Comparison of ENCODE assay signal across 24 cellular contexts in genomic region chr13:81907973-81908372, GRCh38.
DNase-seq lines count a peak whose midpoint lies in the region; ATAC-seq and TF ChIP-seq lines count a peak whose summit lies in the region.
"Had no signal": no experiment of that assay in that cellular context is flagged by ENCODE, and none has a peak within 500 bp of the region (broad histone marks: within the 10 kb centered on the region; RNA-seq: fewer than 3 reads in every experiment).

No MANE protein-coding gene starts in this region.

- H3K36me3 Mint-ChIP-seq in GM23338 (ENCODE audit: low read depth) (no peaks in the 10 kb centered on the region), progenitor cell of endocrine pancreas (ENCODE audit: insufficient read depth) (peaks cover 8% of the 10 kb centered on the region)
- H3K36me3 Mint-ChIP-seq: CD14-positive monocyte; CD4-positive, alpha-beta memory T cell; CD4-positive, CD25-positive, alpha-beta regulatory T cell; CD8-positive, alpha-beta memory T cell had no signal

- H3F3A ChIP-seq in GM23338 (replicated peaks; ENCODE audit: low read depth), result no peaks in the 10 kb centered on the region
- no peaks in the 10 kb centered on the region for H3F3A ChIP-seq in PC-3 (ENCODE audit: low read length, unreplicated experiment)

- TF ChIP-seq CTCF in GM23338 (conservative IDR thresholded peaks at IDR 0.05; ENCODE audit: low read depth in 2 of 2) (no peak), epithelial cell of esophagus (IDR thresholded peaks at IDR 0.05; ENCODE audit: insufficient read depth, low read depth, low read length, missing control alignments) (no peak), progenitor cell of endocrine pancreas (IDR thresholded peaks at IDR 0.05; ENCODE audit: unreplicated experiment) (no peak), PC-3 (conservative IDR thresholded peaks at IDR 0.05; ENCODE audit: low read depth, low read length) (no peak)

- H3K27ac Mint-ChIP-seq in GM23338 (no peak overlapping the region), progenitor cell of endocrine pancreas (peak overlapping the region; percentile 83)
- H3K27ac Mint-ChIP-seq: CD14-positive monocyte; CD4-positive, alpha-beta memory T cell; CD4-positive, CD25-positive, alpha-beta regulatory T cell; CD8-positive, alpha-beta memory T cell had no signal

- H3K9me3 Mint-ChIP-seq in GM23338, result no peaks in the 10 kb centered on the region
- H3K9me3 Mint-ChIP-seq in progenitor cell of endocrine pancreas (ENCODE audit: low read depth), result peaks cover 5% of the 10 kb centered on the region

- peak overlapping the region; percentile 43; the same call in 1 of the 2 replicates for H2AFZ ChIP-seq in GM23338
- H2AFZ ChIP-seq in PC-3 (ENCODE audit: low read length), result no peak overlapping the region

- H3K27me3 Mint-ChIP-seq in GM23338 (ENCODE audit: insufficient read depth, low read depth, poor library complexity), result peaks cover 1% of the 10 kb centered on the region
- H3K27me3 Mint-ChIP-seq in progenitor cell of endocrine pancreas, result no peaks in the 10 kb centered on the region
- H3K27me3 Mint-ChIP-seq: CD4-positive, alpha-beta memory T cell; CD4-positive, CD25-positive, alpha-beta regulatory T cell; CD8-positive, alpha-beta memory T cell had no signal

- H3K4me3 ChIP-seq in GM23338 (no peak overlapping the region), epithelial cell of esophagus (ENCODE audit: low read length) (no peak overlapping the region), PC-3 (ENCODE audit: low read length) (no peak overlapping the region)
- H3K4me3 ChIP-seq: A549, BLaER1, GM12878 had no signal

- DNase-seq in GM23338 (ENCODE audit: low spot score) (no peak), epithelial cell of esophagus (ENCODE audit: low read depth) (peak; percentile 4), progenitor cell of endocrine pancreas (ENCODE audit: low spot score, unreplicated experiment) (no peak), Ammon's horn (ENCODE audit: low spot score) (no peak), PC-3 (no peak)
- DNase-seq: AML-193; BE2C; C1 segment of cervical spinal cord; CD4-positive, alpha-beta memory T cell; CD4-positive, CD25-positive, alpha-beta regulatory T cell; CD8-positive, alpha-beta memory T cell; COR-L47; DMS 273 treated with DMSO at 0.1 percent for 48 hours; DMS153; DMS53; DMS79; DND-41; EL; GDM1 had no signal

- H3K27ac ChIP-seq in GM23338 (ENCODE audit: low read depth) (no peak overlapping the region), PC-3 (ENCODE audit: low read length) (no peak overlapping the region)
- H3K27ac ChIP-seq: 22Rv1, A549, BLaER1 had no signal

- H3K4me1 Mint-ChIP-seq in GM23338 (peaks cover 6% of the 10 kb centered on the region; the same call in 1 of the 3 replicates), progenitor cell of endocrine pancreas (ENCODE audit: low read depth) (peaks cover 13% of the 10 kb centered on the region)
- H3K4me1 Mint-ChIP-seq: CD14-positive monocyte; CD4-positive, alpha-beta memory T cell; CD4-positive, CD25-positive, alpha-beta regulatory T cell; CD8-positive, alpha-beta memory T cell had no signal

- H3K27me3 ChIP-seq in GM23338 (ENCODE audit: insufficient read depth), result no peaks in the 10 kb centered on the region
- H3K27me3 ChIP-seq in PC-3 (ENCODE audit: low read length), result no peaks in the 10 kb centered on the region
- H3K27me3 ChIP-seq: BE2C, BLaER1 had no signal

- H3K9ac ChIP-seq in PC-3 (ENCODE audit: low read length), result no peak overlapping the region
- H3K9ac ChIP-seq: BLaER1 had no signal

- H4K20me1 ChIP-seq in GM23338 (replicated peaks; ENCODE audit: insufficient read depth) (no peaks in the 10 kb centered on the region), PC-3 (ENCODE audit: low read length) (no peaks in the 10 kb centered on the region)
- H4K20me1 ChIP-seq: BLaER1 had no signal

- POLR2A ChIA-PET in PC-3 (lab: Charles Lee; ENCODE audit: unreplicated experiment), result no interaction called here

- H3K79me2 ChIP-seq in GM23338 (replicated peaks; ENCODE audit: insufficient read depth) (no peaks in the 10 kb centered on the region), PC-3 (ENCODE audit: low read length) (no peaks in the 10 kb centered on the region)

- BruUV-seq in PC-3 (replicated peaks; lab: Mats Ljungman, UMichigan), result no TSS peak

- H3K36me3 ChIP-seq in GM23338 (ENCODE audit: insufficient read depth) (no peaks in the 10 kb centered on the region), PC-3 (ENCODE audit: low read depth, low read length) (no peaks in the 10 kb centered on the region)
- H3K36me3 ChIP-seq: BE2C, BLaER1 had no signal

- no peak overlapping the region for H3K4me2 ChIP-seq in GM23338
- no peak overlapping the region for H3K4me2 ChIP-seq in PC-3 (ENCODE audit: low read length)
- H3K4me2 ChIP-seq: A549, BLaER1 had no signal

- no peaks in the 10 kb centered on the region for H3K9me3 ChIP-seq in PC-3 (ENCODE audit: low read length)
- H3K9me3 ChIP-seq: A549, BE2C, BLaER1 had no signal

- ATAC-seq in GM23338 (no peak), PC-3 (no peak)
- ATAC-seq: A549, GM12878 had no signal

- H3K4me3 Mint-ChIP-seq in GM23338, result no peak overlapping the region
- H3K4me3 Mint-ChIP-seq in progenitor cell of endocrine pancreas (ENCODE audit: low read depth), result no peak overlapping the region
- H3K4me3 Mint-ChIP-seq: CD14-positive monocyte; CD4-positive, alpha-beta memory T cell; CD4-positive, CD25-positive, alpha-beta regulatory T cell; CD8-positive, alpha-beta memory T cell had no signal

- intact Hi-C loops in PC-3 (cut with micrococcal nuclease), result no loop called here

- H3K9me2 ChIP-seq in GM23338 (ENCODE audit: insufficient read depth) (peaks cover 3% of the 10 kb centered on the region; the same call in 1 of the 2 replicates), PC-3 (replicated peaks; ENCODE audit: low read length) (no peaks in the 10 kb centered on the region)

- CTCF ChIA-PET in PC-3 (lab: Charles Lee), result no interaction called here

- H3K4me1 ChIP-seq in GM23338 (ENCODE audit: insufficient read depth) (no peaks in the 10 kb centered on the region), PC-3 (ENCODE audit: insufficient read depth, low read length) (no peaks in the 10 kb centered on the region)
- H3K4me1 ChIP-seq: A549, BE2C, BLaER1 had no signal

TF ChIP-seq in GM23338, 12 proteins besides CTCF, POLR2A, EP300 and RAD21 (continues in another document):
- TF ChIP-seq STAT1 (IDR thresholded peaks at IDR 0.05; ENCODE audit: unreplicated experiment) (no peak), ZNF114 (CRISPR knock-in tag; IDR thresholded peaks at IDR 0.05) (no peak), ZNF462 (CRISPR knock-in tag; IDR thresholded peaks at IDR 0.05) (no peak), JUNB (IDR thresholded peaks at IDR 0.05; ENCODE audit: unreplicated experiment) (no peak), CREB1 (CRISPR knock-in tag; IDR thresholded peaks at IDR 0.05; ENCODE audit: low read depth) (no peak)
